2 cellular contexts compared by ENCODE assay signal in the genomic region with DNA sequence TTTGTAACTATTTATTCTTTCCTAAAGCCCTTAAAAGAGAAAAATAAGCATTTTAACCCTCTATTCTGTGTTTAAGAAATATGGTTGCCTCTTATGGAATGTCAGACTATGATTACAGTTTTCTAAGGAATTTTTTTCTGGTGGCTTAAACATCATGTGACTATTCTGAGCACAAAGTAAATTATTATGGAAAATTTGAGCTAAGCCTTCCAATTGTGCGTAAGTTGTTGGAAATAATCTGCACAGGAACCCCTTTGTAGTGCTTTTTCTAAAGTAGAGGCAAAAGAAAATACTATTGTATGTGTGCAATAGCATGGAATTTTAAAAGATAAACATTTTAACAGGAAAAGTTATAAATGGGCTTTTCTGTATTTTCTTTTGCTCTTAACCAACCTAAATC.
TF ChIP-seq lines count a peak whose summit lies in the region.

No MANE protein-coding gene starts in this region.

TF ChIP-seq in IMR-90, 13 proteins besides CTCF, POLR2A, EP300 and RAD21:
- no peak for TF ChIP-seq SMC3 (IDR thresholded peaks at IDR 0.05; ENCODE audit: low read depth, low read length)
- no peak for TF ChIP-seq MAFK (IDR thresholded peaks at IDR 0.05; ENCODE audit: low read depth, low read length)
- TF ChIP-seq RFX5 (IDR thresholded peaks at IDR 0.05; ENCODE audit: low read depth, low read length) = no peak
- no peak for TF ChIP-seq MXI1 (IDR thresholded peaks at IDR 0.05; ENCODE audit: borderline replicate concordance, low read depth, low read length)
- no peak for TF ChIP-seq CHD1 (IDR thresholded peaks at IDR 0.05; ENCODE audit: low read depth, low read length)
- TF ChIP-seq, protein P1, sequence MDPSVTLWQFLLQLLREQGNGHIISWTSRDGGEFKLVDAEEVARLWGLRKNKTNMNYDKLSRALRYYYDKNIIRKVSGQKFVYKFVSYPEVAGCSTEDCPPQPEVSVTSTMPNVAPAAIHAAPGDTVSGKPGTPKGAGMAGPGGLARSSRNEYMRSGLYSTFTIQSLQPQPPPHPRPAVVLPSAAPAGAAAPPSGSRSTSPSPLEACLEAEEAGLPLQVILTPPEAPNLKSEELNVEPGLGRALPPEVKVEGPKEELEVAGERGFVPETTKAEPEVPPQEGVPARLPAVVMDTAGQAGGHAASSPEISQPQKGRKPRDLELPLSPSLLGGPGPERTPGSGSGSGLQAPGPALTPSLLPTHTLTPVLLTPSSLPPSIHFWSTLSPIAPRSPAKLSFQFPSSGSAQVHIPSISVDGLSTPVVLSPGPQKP (IDR thresholded peaks at IDR 0.05; ENCODE audit: borderline replicate concordance, low read depth, low read length) = no peak
- no peak for TF ChIP-seq NFE2L2 (IDR thresholded peaks at IDR 0.05; ENCODE audit: low read depth, low read length)
- TF ChIP-seq RCOR1 (IDR thresholded peaks at IDR 0.05; ENCODE audit: insufficient replicate concordance, low read length) = no peak
- TF ChIP-seq FOS (IDR thresholded peaks at IDR 0.05; ENCODE audit: low read depth, low read length) = no peak
- TF ChIP-seq BHLHE40 (IDR thresholded peaks at IDR 0.05; ENCODE audit: low read depth, low read length) = no peak
- TF ChIP-seq CEBPB (IDR thresholded peaks at IDR 0.05; ENCODE audit: low read depth, low read length) = no peak
- TF ChIP-seq, protein P2, sequence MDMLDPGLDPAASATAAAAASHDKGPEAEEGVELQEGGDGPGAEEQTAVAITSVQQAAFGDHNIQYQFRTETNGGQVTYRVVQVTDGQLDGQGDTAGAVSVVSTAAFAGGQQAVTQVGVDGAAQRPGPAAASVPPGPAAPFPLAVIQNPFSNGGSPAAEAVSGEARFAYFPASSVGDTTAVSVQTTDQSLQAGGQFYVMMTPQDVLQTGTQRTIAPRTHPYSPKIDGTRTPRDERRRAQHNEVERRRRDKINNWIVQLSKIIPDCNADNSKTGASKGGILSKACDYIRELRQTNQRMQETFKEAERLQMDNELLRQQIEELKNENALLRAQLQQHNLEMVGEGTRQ (IDR thresholded peaks at IDR 0.05; ENCODE audit: low read depth, low read length) = no peak
- TF ChIP-seq MAZ (IDR thresholded peaks at IDR 0.05; ENCODE audit: borderline replicate concordance, low read depth, low read length) = no peak

TF ChIP-seq in K562, 482 proteins besides CTCF, POLR2A, EP300 and RAD21:
- TF ChIP-seq, protein P3, sequence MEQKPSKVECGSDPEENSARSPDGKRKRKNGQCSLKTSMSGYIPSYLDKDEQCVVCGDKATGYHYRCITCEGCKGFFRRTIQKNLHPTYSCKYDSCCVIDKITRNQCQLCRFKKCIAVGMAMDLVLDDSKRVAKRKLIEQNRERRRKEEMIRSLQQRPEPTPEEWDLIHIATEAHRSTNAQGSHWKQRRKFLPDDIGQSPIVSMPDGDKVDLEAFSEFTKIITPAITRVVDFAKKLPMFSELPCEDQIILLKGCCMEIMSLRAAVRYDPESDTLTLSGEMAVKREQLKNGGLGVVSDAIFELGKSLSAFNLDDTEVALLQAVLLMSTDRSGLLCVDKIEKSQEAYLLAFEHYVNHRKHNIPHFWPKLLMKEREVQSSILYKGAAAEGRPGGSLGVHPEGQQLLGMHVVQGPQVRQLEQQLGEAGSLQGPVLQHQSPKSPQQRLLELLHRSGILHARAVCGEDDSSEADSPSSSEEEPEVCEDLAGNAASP (IDR thresholded peaks at IDR 0.05) = no peak
- TF ChIP-seq TFE3 (CRISPR knock-in tag; IDR thresholded peaks at IDR 0.05) = 0 out of 2 replicates have a peak, but pooled peaks have one; percentile 15
- TF ChIP-seq TRIM28 (IDR thresholded peaks at IDR 0.05) = no peak
- no peak for TF ChIP-seq BCL6 (CRISPR knock-in tag; IDR thresholded peaks at IDR 0.05)
